10 cellular contexts compared by ENCODE assay signal in the genomic region with DNA sequence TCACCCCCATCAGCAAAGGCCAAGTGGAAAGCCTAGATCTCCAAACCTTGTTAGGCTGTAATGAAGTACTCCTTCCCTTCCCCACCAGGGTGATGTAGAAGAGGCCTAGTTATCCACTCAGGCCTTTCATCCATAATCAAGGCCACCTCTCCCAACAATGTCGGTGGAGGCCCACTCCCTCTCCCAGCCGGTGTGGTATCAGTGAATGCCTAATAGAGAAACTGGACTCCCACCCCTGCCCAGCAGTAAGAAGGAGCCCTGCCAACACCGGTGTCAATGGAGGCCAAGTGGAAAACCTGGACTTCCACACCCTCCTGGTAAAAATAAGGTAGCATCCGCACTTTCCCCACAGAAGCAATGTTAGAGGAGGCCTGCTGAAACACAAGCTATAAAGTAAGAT. TPM values are rescaled to one million over a fixed set of nuclear protein-coding genes. Genes with fewer than 3 reads are reported as not detected.
DNase-seq lines count a peak whose midpoint lies in the region; ATAC-seq and TF ChIP-seq lines count a peak whose summit lies in the region.
"Had no signal": no experiment of that assay in that cellular context is flagged by ENCODE, and none has a peak within 500 bp of the region (broad histone marks: within the 10 kb centered on the region; RNA-seq: fewer than 3 reads in every experiment).

No MANE protein-coding gene starts in this region.

- TF ChIP-seq CTCF in chondrocyte (IDR thresholded peaks at IDR 0.05): no peak
- no peak for TF ChIP-seq CTCF in progenitor cell of endocrine pancreas (IDR thresholded peaks at IDR 0.05; ENCODE audit: unreplicated experiment)

- no peaks in the 10 kb centered on the region for H3K27me3 Mint-ChIP-seq in stimulated activated naive CD8-positive, alpha-beta T cell treated with anti-CD3 and anti-CD28 coated beads, Interleukin-15, amount 100 ng/mL, for 72 hours
- H3K27me3 Mint-ChIP-seq in chondrocyte (ENCODE audit: low read depth) (no peaks in the 10 kb centered on the region), progenitor cell of endocrine pancreas (no peaks in the 10 kb centered on the region)
- H3K27me3 Mint-ChIP-seq: B cell; CD4-positive, alpha-beta T cell had no signal

- peaks cover 1% of the 10 kb centered on the region for H3K36me3 Mint-ChIP-seq in chondrocyte (ENCODE audit: low read depth)
- peaks cover 15% of the 10 kb centered on the region for H3K36me3 Mint-ChIP-seq in progenitor cell of endocrine pancreas (ENCODE audit: insufficient read depth)

- no peaks in the 10 kb centered on the region for H3K4me1 Mint-ChIP-seq in stimulated activated naive CD8-positive, alpha-beta T cell treated with anti-CD3 and anti-CD28 coated beads, Interleukin-15, amount 100 ng/mL, for 72 hours
- H3K4me1 Mint-ChIP-seq in chondrocyte (ENCODE audit: low read depth): peaks cover 28% of the 10 kb centered on the region
- H3K4me1 Mint-ChIP-seq in progenitor cell of endocrine pancreas (ENCODE audit: low read depth): peaks cover 12% of the 10 kb centered on the region

- H3K9me3 Mint-ChIP-seq in stimulated activated naive CD8-positive, alpha-beta T cell treated with anti-CD3 and anti-CD28 coated beads, Interleukin-15, amount 100 ng/mL, for 72 hours: no peaks in the 10 kb centered on the region
- H3K9me3 Mint-ChIP-seq in chondrocyte (ENCODE audit: low read depth) (no peaks in the 10 kb centered on the region), progenitor cell of endocrine pancreas (ENCODE audit: low read depth) (no peaks in the 10 kb centered on the region)
- H3K9me3 Mint-ChIP-seq: CD4-positive, alpha-beta T cell; H9 had no signal

- H3K4me3 Mint-ChIP-seq in stimulated activated naive CD8-positive, alpha-beta T cell treated with anti-CD3 and anti-CD28 coated beads, Interleukin-15, amount 100 ng/mL, for 72 hours: no peak overlapping the region
- no peak overlapping the region for H3K4me3 Mint-ChIP-seq in chondrocyte (ENCODE audit: unreplicated experiment)
- H3K4me3 Mint-ChIP-seq in progenitor cell of endocrine pancreas (ENCODE audit: low read depth): no peak overlapping the region
- H3K4me3 Mint-ChIP-seq: B cell; CD4-positive, alpha-beta T cell; H9 had no signal

- no peak for ATAC-seq in stimulated activated naive CD8-positive, alpha-beta T cell treated with anti-CD3 and anti-CD28 coated beads, Interleukin-15, amount 100 ng/mL, for 72 hours
- ATAC-seq in stimulated activated naive CD8-positive, alpha-beta T cell treated with anti-CD3 and anti-CD28 coated beads, Interleukin-15, Interleukin-2, amounts not matched to agents 100 U/mL and 50 U/mL, for 24 hours: no peak

- H3K27ac Mint-ChIP-seq in stimulated activated naive CD8-positive, alpha-beta T cell treated with anti-CD3 and anti-CD28 coated beads, Interleukin-15, amount 100 ng/mL, for 72 hours: peak overlapping the region; percentile 67 to 72
- no peak overlapping the region for H3K27ac Mint-ChIP-seq in chondrocyte (ENCODE audit: unreplicated experiment)
- H3K27ac Mint-ChIP-seq in progenitor cell of endocrine pancreas: peak overlapping the region; percentile 16
- H3K27ac Mint-ChIP-seq: B cell; CD4-positive, alpha-beta T cell had no signal

- no peak for DNase-seq in stimulated activated naive CD8-positive, alpha-beta T cell treated with anti-CD3 and anti-CD28 coated beads, Interleukin-15, amount 100 ng/mL, for 72 hours
- no peak for DNase-seq in stimulated activated naive CD8-positive, alpha-beta T cell treated with anti-CD3 and anti-CD28 coated beads, Interleukin-15, Interleukin-2, amounts not matched to agents 100 U/mL and 50 U/mL, for 24 hours
- DNase-seq in chondrocyte (ENCODE audit: low spot score): peak; percentile 34
- DNase-seq in progenitor cell of endocrine pancreas (ENCODE audit: low spot score, unreplicated experiment): no peak
- no peak for DNase-seq in stimulated activated CD4-positive, alpha-beta T cell treated with anti-CD3 and anti-CD28 coated beads, Interleukin-12 subunit alpha, Interleukin-12 subunit beta, amount 100 ng/mL, for 4 hours
- DNase-seq in NCI-H82 treated with DMSO at 0.1 percent for 48 hours (lab: John Stamatoyannopoulos, UW; ENCODE audit: unreplicated experiment): no peak
- DNase-seq: Caco-2; CD4-positive, alpha-beta T cell; H9 had no signal

RNA-seq across cellular contexts. Expression of gene NDUFS5, which starts 23.9 kb away (rescaled TPM):
- total RNA-seq in chondrocyte (148 to 181 TPM (median 149 TPM) in 3 replicates), progenitor cell of endocrine pancreas (208 and 221 TPM in 2 replicates)

RNA-seq across cellular contexts. Expression of gene AKIRIN1, which starts 58.9 kb away (rescaled TPM):
- total RNA-seq in chondrocyte (39.3 to 55.2 TPM (median 51.9 TPM) in 3 replicates), progenitor cell of endocrine pancreas (96.1 and 96.2 TPM in 2 replicates)
